In genomic region chr7:130490888-130491771, GRCh38 we compare ENCODE assay signal across 8 cellular contexts. TPM values are rescaled to one million over a fixed set of nuclear protein-coding genes. Genes with fewer than 3 reads are reported as not detected.
DNase-seq lines count a peak whose midpoint lies in the region; ATAC-seq and TF ChIP-seq lines count a peak whose summit lies in the region.

No MANE protein-coding gene starts in this region.

- no peaks in the 10 kb centered on the region for H3K27me3 ChIP-seq in mammary epithelial cell (ENCODE audit: insufficient read depth, low read length)

- H3K27ac ChIP-seq in mammary epithelial cell (ENCODE audit: insufficient read depth, low read depth, low read length) = no peak overlapping the region

- H3K9me3 ChIP-seq in mammary epithelial cell (replicated peaks; ENCODE audit: insufficient read depth, low read length) = no peaks in the 10 kb centered on the region

- peaks cover 14% of the 10 kb centered on the region for H3K4me1 ChIP-seq in mammary epithelial cell (ENCODE audit: insufficient read depth, low read length)

- no peak for ATAC-seq in HG02610 (IDR thresholded peaks at IDR 0.05; ENCODE audit: unreplicated experiment)

- peaks cover 3% of the 10 kb centered on the region for H3K79me2 ChIP-seq in mammary epithelial cell (ENCODE audit: insufficient read depth, low read length)

- CTCF ChIA-PET in mammary epithelial cell (lab: Charles Lee; ENCODE audit: low non-redundant PET) = no interaction called here

- WGBS in mammary epithelial cell (ENCODE audit: low coverage, missing lambda C conversion rate) = 55% methylated on average over 46 of the region's 61 CpGs

- peak overlapping the region in 1 of 3 experiments; percentile 54 for H3K4me3 ChIP-seq in mammary epithelial cell (replicated peaks in 1 of 3; ENCODE audit: insufficient read depth in 1 of 3, low read depth in 2 of 3, low read length in 3 of 3)

- no peaks in the 10 kb centered on the region for H4K20me1 ChIP-seq in mammary epithelial cell (ENCODE audit: insufficient read depth, low read length)

- intact Hi-C loops in mammary epithelial cell (cut with micrococcal nuclease) = no loop called here

- no peaks in the 10 kb centered on the region for H3K36me3 ChIP-seq in mammary epithelial cell (ENCODE audit: insufficient read depth, low read length)

- BruUV-seq in mammary epithelial cell (replicated peaks; lab: Mats Ljungman, UMichigan) = no TSS peak

- dilution Hi-C loops in mammary epithelial cell (cut with HindIII; ENCODE audit: low sequenced_read_pairs) = loop anchor here (5.0 kb wide), 1 partner anchor 74 kb away; no protein-coding TSS in a partner anchor

- in situ Hi-C loops in mammary epithelial cell (cut with MboI; ENCODE audit: low sequenced_read_pairs in 2 of 2) = no loop called here

- no peak overlapping the region for H3K9ac ChIP-seq in mammary epithelial cell (ENCODE audit: insufficient read depth, low read length)

- TF ChIP-seq CTCF in mammary epithelial cell (conservative IDR thresholded peaks at IDR 0.05 in 1 of 2, IDR thresholded peaks at IDR 0.05 in 1 of 2; ENCODE audit: extremely low read depth in 1 of 2, insufficient read depth in 1 of 2, low read depth in 1 of 2, low read length in 2 of 2) = peak; percentile 24 to 52

- H2AFZ ChIP-seq in mammary epithelial cell (ENCODE audit: low read depth, low read length) = peak overlapping the region; percentile 61

- peak overlapping the region; percentile 83 for H3K4me2 ChIP-seq in mammary epithelial cell (ENCODE audit: insufficient read depth, low read depth, low read length)

- peak; percentile 23 for DNase-seq in DMS153 (lab: John Stamatoyannopoulos, UW)
- peak; percentile 84 for DNase-seq in NCI-H69 (lab: John Stamatoyannopoulos, UW)
- no peak for DNase-seq in mammary epithelial cell
- DNase-seq in inferior parietal cortex (ENCODE audit: extremely low spot score) = peak; percentile 48
- DNase-seq in stimulated activated CD4-positive, alpha-beta T cell treated with anti-CD3 and anti-CD28 coated beads, Interleukin-2, amount 100 ng/mL, for 24 hours = peak; percentile 30 to 57
- no peak for DNase-seq in NCI-H2196 treated with DMSO at 0.1 percent for 48 hours (lab: John Stamatoyannopoulos, UW; ENCODE audit: unreplicated experiment)
- no peak for DNase-seq in KG1 (lab: John Stamatoyannopoulos, UW)

RNA-seq across cellular contexts. Expression of gene MEST, which starts 0.8 kb away (rescaled TPM):
- 100 to 1,000 TPM in 1 of 2 donors, 1 to 10 TPM in 1; 5.5 to 113 TPM for total RNA-seq in mammary epithelial cell
- 28.8 TPM for polyA plus RNA-seq in mammary epithelial cell
- 98.6 TPM for polyA minus RNA-seq in mammary epithelial cell

RNA-seq across cellular contexts. Expression of gene CEP41, which starts 50.3 kb away (rescaled TPM):
- 10 to 100 TPM; 13.0 to 15.5 TPM for total RNA-seq in mammary epithelial cell
- polyA plus RNA-seq in mammary epithelial cell = 21.2 TPM
- polyA minus RNA-seq in mammary epithelial cell = 9.1 TPM

Comparison
In these comparisons a context has a peak if more than half of its experiments do, and no peak if none do; other contexts are left out.
1. DNase-seq: peak in DMS153 (single experiment), NCI-H69 (single experiment), inferior parietal cortex (single experiment) and stimulated activated CD4-positive, alpha-beta T cell treated with anti-CD3 and anti-CD28 coated beads, Interleukin-2, amount 100 ng/mL, for 24 hours (2 of 2); none in mammary epithelial cell (single experiment), NCI-H2196 treated with DMSO at 0.1 percent for 48 hours (single experiment) and KG1 (single experiment).